ENCODE assay signal across 26 cellular contexts in the genomic region with DNA sequence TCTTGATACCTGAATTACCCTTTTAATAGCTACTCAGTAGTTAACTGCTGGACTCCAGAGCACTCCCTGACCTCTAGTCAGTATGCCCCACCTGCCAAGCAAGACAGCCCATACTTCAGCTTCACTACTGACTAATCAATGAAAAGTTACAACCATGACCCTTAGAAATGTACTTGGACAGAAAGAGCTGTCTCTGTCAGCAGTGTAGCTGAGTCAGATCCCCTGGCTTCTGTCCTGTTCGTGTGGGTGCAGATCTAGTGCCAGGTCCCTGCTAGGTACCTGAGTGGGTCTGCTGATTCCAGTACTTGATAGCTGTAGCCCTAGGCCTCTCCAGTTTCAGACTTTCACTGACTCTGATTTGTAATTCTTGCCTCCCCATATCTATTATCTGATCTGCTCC.
DNase-seq lines count a peak whose midpoint lies in the region; ATAC-seq and TF ChIP-seq lines count a peak whose summit lies in the region.
"Had no signal": no experiment of that assay in that cellular context is flagged by ENCODE, and none has a peak within 500 bp of the region (broad histone marks: within the 10 kb centered on the region; RNA-seq: fewer than 3 reads in every experiment).

No MANE protein-coding gene starts in this region.

- H3K27ac ChIP-seq in PC-9 (no peak overlapping the region), epithelial cell of prostate (peak overlapping the region; percentile 19), left lung (no peak overlapping the region), spleen (no peak overlapping the region)
- H3K27ac ChIP-seq: cardiac muscle cell, esophagus squamous epithelium, right atrium auricular region, transverse colon, WERI-Rb-1 had no signal

- 67 to 89% (median 83%) methylated on average over 1 of the region's 1 CpG for WGBS in spleen, 5 donors

- H3K9me3 ChIP-seq in PC-9 (ENCODE audit: insufficient read depth, low read depth) (no peaks in the 10 kb centered on the region), left lung (no peaks in the 10 kb centered on the region), spleen (peaks cover 0 to 18% (median 8%) of the 10 kb centered on the region in 8 donors)
- H3K9me3 ChIP-seq: esophagus squamous epithelium, mucosa of descending colon had no signal

- intact Hi-C loops in PC-9 (cut with micrococcal nuclease; ENCODE audit: unreplicated experiment) (no loop called here), left lung (cut with DNase I) (no loop called here), spleen (cut with DNase I; ENCODE audit: low total_unique reads) (no loop called here)

- CTCF ChIA-PET in PC-9 (lab: Charles Lee): no interaction called here

- POLR2A ChIA-PET in PC-9 (lab: Charles Lee; ENCODE audit: unreplicated experiment): interaction anchor here (0.5 kb wide), 1 partner anchor 49 kb away, joined by 7 read pairs; no protein-coding TSS in a partner anchor

- ATAC-seq in left lung (peak; percentile 54), HG03135 (IDR thresholded peaks at IDR 0.05; ENCODE audit: unreplicated experiment) (no peak)
- ATAC-seq: effector memory CD8-positive, alpha-beta T cell; HCT116; mucosa of descending colon; SK-N-SH treated with all-trans-retinoic acid at 6 μM for 48 hours had no signal

- BruUV-seq in PC-9 (replicated peaks; lab: Mats Ljungman, UMichigan): no TSS peak

- no peak overlapping the region for H3K4me3 ChIP-seq in PC-9
- no peak overlapping the region for H3K4me3 ChIP-seq in left lung
- H3K4me3 ChIP-seq in spleen: no peak overlapping the region
- H3K4me3 ChIP-seq: cardiac muscle cell, esophagus squamous epithelium, lung, mucosa of descending colon, right atrium auricular region, transverse colon had no signal

- no peak for TF ChIP-seq CTCF in PC-9 (conservative IDR thresholded peaks at IDR 0.05)
- TF ChIP-seq CTCF in left lung (IDR thresholded peaks at IDR 0.05): no peak
- TF ChIP-seq CTCF in spleen (IDR thresholded peaks at IDR 0.05 in 8 of 11, conservative IDR thresholded peaks at IDR 0.05 in 3 of 11): no peak

- H3K4me2 ChIP-seq in PC-9: no peak overlapping the region

- H4K20me1 ChIP-seq in PC-9 (ENCODE audit: insufficient read depth): no peaks in the 10 kb centered on the region

- DNase-seq in GM03348 (ENCODE audit: low spot score) (peak; percentile 13), PC-9 (peak; percentile 6 to 78), epithelial cell of prostate (ENCODE audit: low read depth, low spot score) (no peak), left lung (no peak), inferior parietal cortex (ENCODE audit: extremely low spot score) (no peak), spleen (no peak), NCI-H446 (lab: John Stamatoyannopoulos, UW) (no peak)
- DNase-seq: activated naive CD4-positive, alpha-beta T cell treated with anti-CD3 and anti-CD28 coated beads for 36 hours; amniotic stem cell; CD8-positive, alpha-beta memory T cell; cortex of kidney; effector memory CD8-positive, alpha-beta T cell; esophagus squamous epithelium; KBM-7; mucosa of descending colon; NCI-H1417 treated with DMSO at 0.1 percent for 48 hours; NCI-H446 treated with DMSO at 0.1 percent for 48 hours; stimulated activated CD4-positive, alpha-beta T cell treated with anti-CD3 and anti-CD28 coated beads, Interleukin-2, amount 100 ng/mL, for 48 hours; transverse colon; WERI-Rb-1 had no signal

- TF ChIP-seq POLR2A in spleen (IDR thresholded peaks at IDR 0.05): no peak

- H3K4me1 ChIP-seq in PC-9 (replicated peaks; ENCODE audit: insufficient read depth) (peaks cover 20% of the 10 kb centered on the region), left lung (no peaks in the 10 kb centered on the region), spleen (no peaks in the 10 kb centered on the region)
- H3K4me1 ChIP-seq: esophagus squamous epithelium, right atrium auricular region, transverse colon had no signal

- no peaks in the 10 kb centered on the region for H3K36me3 ChIP-seq in PC-9 (ENCODE audit: low read depth)
- H3K36me3 ChIP-seq in left lung: no peaks in the 10 kb centered on the region
- H3K36me3 ChIP-seq in spleen: no peaks in the 10 kb centered on the region
- H3K36me3 ChIP-seq: cardiac muscle cell, esophagus squamous epithelium, right atrium auricular region, transverse colon, WERI-Rb-1 had no signal

- 0 out of 2 replicates have a peak, but pooled peaks cover 4% of the 10 kb centered on the region for H3K9me2 ChIP-seq in PC-9 (ENCODE audit: insufficient read depth)

- no peak overlapping the region for H2AFZ ChIP-seq in PC-9

- 0 out of 2 replicates have a peak, but pooled peaks cover 10% of the 10 kb centered on the region for H3F3A ChIP-seq in PC-9 (ENCODE audit: insufficient read depth, low read depth)

- no peaks in the 10 kb centered on the region for H3K79me2 ChIP-seq in PC-9 (ENCODE audit: low read depth)

- no peaks in the 10 kb centered on the region for H3K27me3 ChIP-seq in PC-9 (ENCODE audit: insufficient read depth, low read depth)
- H3K27me3 ChIP-seq in left lung: no peaks in the 10 kb centered on the region
- H3K27me3 ChIP-seq in spleen (replicated peaks in 1 of 7): no peaks in the 10 kb centered on the region
- H3K27me3 ChIP-seq: cardiac muscle cell, esophagus squamous epithelium, right atrium auricular region, transverse colon had no signal

Comparison
In these comparisons a context has a peak if more than half of its experiments do, and no peak if none do; other contexts are left out.
1. DNase-seq: peak in GM03348 (single experiment) and PC-9 (2 of 2); none in epithelial cell of prostate (single experiment), left lung (0 of 2), inferior parietal cortex (single experiment), spleen (single experiment) and NCI-H446 (0 of 2).